Comparison of ENCODE assay signal across 15 cellular contexts in the genomic region with DNA sequence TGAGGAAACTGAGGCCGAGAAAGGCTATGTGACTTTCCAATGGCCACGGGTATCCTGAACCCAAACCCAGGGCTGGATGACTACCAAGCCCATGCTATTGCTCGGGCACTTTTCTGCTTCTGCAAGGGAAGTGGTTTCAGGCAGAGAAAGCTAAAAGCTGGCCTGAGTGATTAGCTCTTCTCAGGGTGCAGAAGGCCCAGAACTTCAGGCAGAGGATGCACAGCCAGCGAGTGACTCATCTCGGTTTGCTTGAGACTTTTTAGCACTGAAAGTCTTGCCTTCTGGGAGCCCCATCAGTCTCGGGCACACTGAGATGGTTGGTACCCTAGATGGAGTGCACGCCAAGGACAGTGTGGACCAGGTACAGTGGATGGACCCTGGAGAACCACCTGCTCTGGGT.
"Had no signal": no experiment of that assay in that cellular context is flagged by ENCODE, and none has a peak within 500 bp of the region (broad histone marks: within the 10 kb centered on the region; RNA-seq: fewer than 3 reads in every experiment).

No MANE protein-coding gene starts in this region.

- H3K4me3 ChIP-seq: coronary artery, thyroid gland had no signal

- ATAC-seq: esophagus mucosa; left ventricle myocardium superior; naive thymus-derived CD8-positive, alpha-beta T cell; stimulated activated memory B cell treated with anti-CD40 and anti-IgM and Interleukin-4, amounts not matched to agents 10 μg/mL and 1 μg/mL and 100 μg/mL, for 72 hours had no signal

- DNase-seq: activated CD4-positive, alpha-beta memory T cell treated with anti-CD3 and anti-CD28 coated beads, Interleukin-2, amount 10 ng/mL, durations not matched to agents 7 days and 5 days; activated CD4-positive, CD25-positive, alpha-beta regulatory T cell treated with anti-CD3 and anti-CD28 coated beads, Interleukin-2, amount 50 U/mL, for 72 hours; activated naive CD8-positive, alpha-beta T cell treated with anti-CD3 and anti-CD28 coated beads, Interleukin-2, amount 10 ng/mL, durations not matched to agents 7 days and 5 days; activated T-cell treated with anti-CD3 and anti-CD28 coated beads, Interleukin-2, amount 50 U/mL, for 24 hours; brain microvascular endothelial cell; foreskin melanocyte; kidney glomerular epithelial cell; left ventricle myocardium superior; naive thymus-derived CD8-positive, alpha-beta T cell; stimulated activated CD4-positive, alpha-beta T cell treated with anti-CD3 and anti-CD28 coated beads, Interleukin-2, amount 100 ng/mL, for 48 hours; T1000; thyroid gland had no signal
